8 cellular contexts compared by ENCODE assay signal in genomic region chr2:186485871-186486650, GRCh38. TPM values are rescaled to one million over a fixed set of nuclear protein-coding genes. Genes with fewer than 3 reads are reported as not detected.
DNase-seq lines count a peak whose midpoint lies in the region; ATAC-seq, FAIRE-seq and TF ChIP-seq lines count a peak whose summit lies in the region.

ZC3H15 (plus strand) TSS chr2:186486260; CDS start chr2:186486383, 123 bp downstream.

- H3K4me1 ChIP-seq in heart left ventricle = peaks cover 11 to 57% (median 38%) of the 10 kb centered on the region in 12 donors
- peaks cover 28 to 46% (median 33%) of the 10 kb centered on the region in 4 donors for H3K4me1 ChIP-seq in upper lobe of left lung

- H3K27me3 ChIP-seq in heart left ventricle (no peaks in the 10 kb centered on the region), upper lobe of left lung (no peaks in the 10 kb centered on the region)

- no peaks in the 10 kb centered on the region for H3K9me3 ChIP-seq in heart left ventricle
- peaks cover 0 to 4% (median 0%) of the 10 kb centered on the region in 4 donors for H3K9me3 ChIP-seq in upper lobe of left lung

- 0% methylated on average over 45 to 63 of the region's 63 CpGs for WGBS in heart left ventricle, 4 donors
- 0% methylated on average over 38 to 63 of the region's 63 CpGs for WGBS in upper lobe of left lung, 2 donors

- intact Hi-C loops in T-helper 1 cell treated with Interleukin-12 subunit alpha and Interleukin-12 subunit beta and Interleukin-4 antibody, amounts not matched to agents 30 ng/mL and 1 ng/mL, for 36 hours (cut with micrococcal nuclease) = loop anchor here (1.0 to 10.0 kb wide), 6 partner anchors 18 to 1099 kb away; partner anchors contain the start of genes CALCRL, FAM171B and ITGAV
- intact Hi-C loops in heart left ventricle (cut with DNase I) (loop anchor here in 1 of 10 donors (5.0 kb wide), 1 partner anchor 106 kb away; the partner anchor contains the start of gene ITGAV), posterior cingulate gyrus (cut with DNase I) (loop anchor here (10.0 kb wide), 1 partner anchor 109 kb away; the partner anchor contains the start of gene ITGAV)

- H3K4me3 ChIP-seq in heart left ventricle = peak within 1 kb of the TSS; percentile 80 to 97 (median 88)
- H3K4me3 ChIP-seq in upper lobe of left lung = peak within 1 kb of the TSS; percentile 69 to 96 (median 80)

- H3K27ac ChIP-seq in heart left ventricle (peak within 1 kb of the TSS; percentile 74 to 96 (median 92)), upper lobe of left lung (peak within 1 kb of the TSS; percentile 91 to 96 (median 94))

- peak; percentile 100 for FAIRE-seq in GM12892 (lab: Jason Lieb, UNC)

- peak; percentile 93 for TF ChIP-seq POLR2A in GM12892 (IDR thresholded peaks at IDR 0.05; ENCODE audit: low read depth, low read length)
- TF ChIP-seq POLR2A in heart left ventricle (IDR thresholded peaks at IDR 0.05) = peak in 1 of 2 donors; percentile 77
- TF ChIP-seq POLR2A in upper lobe of left lung (IDR thresholded peaks at IDR 0.05) = peak; percentile 13 to 92 (median 88)

- peak in 1 of 4 donors; percentile 13 for TF ChIP-seq EP300 in upper lobe of left lung (IDR thresholded peaks at IDR 0.05)

- peak; percentile 88 for ATAC-seq in HG02840 (IDR thresholded peaks at IDR 0.05; ENCODE audit: low FRiP score, unreplicated experiment)
- peak; percentile 99 for ATAC-seq in heart left ventricle
- peak; percentile 99 to 100 for ATAC-seq in upper lobe of left lung (ENCODE audit: low FRiP score in 2 of 2)

- TF ChIP-seq CTCF in heart left ventricle (IDR thresholded peaks at IDR 0.05) = no peak
- peak in 4 of 6 experiments; percentile 23 to 37 (median 32) for TF ChIP-seq CTCF in upper lobe of left lung (IDR thresholded peaks at IDR 0.05)

- DNase-seq in GM12892 (ENCODE audit: insufficient read length) (peak; percentile 69), NCI-H1436 treated with DMSO at 0.1 percent for 48 hours (lab: John Stamatoyannopoulos, UW) (peak; percentile 71), amniotic epithelial cell (ENCODE audit: low read depth) (peak; percentile 94), heart left ventricle (peak; percentile 97 to 99 (median 99)), posterior cingulate gyrus (peak; percentile 92 to 99 (median 96)), upper lobe of left lung (peak; percentile 96 to 99)

- H3K36me3 ChIP-seq in heart left ventricle (no peaks in the 10 kb centered on the region), upper lobe of left lung (no peaks in the 10 kb centered on the region)

RNA-seq across cellular contexts. Expression of gene ZC3H15, which starts in this region (rescaled TPM):
- polyA plus RNA-seq in GM12892 (2012; ENCODE audit: missing spikeins) = 75.6 TPM
- total RNA-seq in T-helper 1 cell treated with Interleukin-12 subunit alpha and Interleukin-12 subunit beta and Interleukin-4 antibody, amounts not matched to agents 30 ng/mL and 1 ng/mL, for 36 hours = 70.8 and 73.1 TPM in 2 replicates
- 10 to 100 TPM; 28.8 to 37.2 (median 30.5) TPM for total RNA-seq in heart left ventricle
- 10 to 100 TPM; 35.2 to 50.6 TPM for polyA plus RNA-seq in heart left ventricle
- total RNA-seq in upper lobe of left lung = 10 to 100 TPM; 30.2 to 79.6 (median 45.1) TPM

Comparison
In these comparisons a context has a peak if more than half of its experiments do, and no peak if none do; other contexts are left out.
1. Peak in every context shown above with its lines: DNase-seq, ATAC-seq, H3K4me3 ChIP-seq and H3K27ac ChIP-seq.
2. CTCF ChIP-seq: peak in upper lobe of left lung (4 of 6); none in heart left ventricle (0 of 12).